ENCODE assay signal across 8 cellular contexts in genomic region chr22:41544671-41545476, GRCh38. TPM values are rescaled to one million over a fixed set of nuclear protein-coding genes. Genes with fewer than 3 reads are reported as not detected.
DNase-seq lines count a peak whose midpoint lies in the region; ATAC-seq and TF ChIP-seq lines count a peak whose summit lies in the region.

No MANE protein-coding gene starts in this region.

- no peak for ATAC-seq in stimulated activated naive CD8-positive, alpha-beta T cell treated with anti-CD3 and anti-CD28 coated beads, Interleukin-15, Interleukin-2, amounts not matched to agents 100 U/mL and 50 U/mL, for 24 hours
- no peak for ATAC-seq in activated naive CD4-positive, alpha-beta T cell treated with anti-CD3 and anti-CD28 coated beads, Interleukin-2, amount 50 U/mL, for 72 hours
- no peak for ATAC-seq in right lobe of liver

- H3K36me3 ChIP-seq in right lobe of liver (no peaks in the 10 kb centered on the region), vagina (no peaks in the 10 kb centered on the region)

- H3K4me1 Mint-ChIP-seq in stimulated activated naive CD8-positive, alpha-beta T cell treated with anti-CD3 and anti-CD28 coated beads, Interleukin-15, Interleukin-2, amounts not matched to agents 100 ng/mL and 50 ng/mL, for 24 hours (ENCODE audit: low read depth) = peaks cover 42% of the 10 kb centered on the region

- no peaks in the 10 kb centered on the region for H3K27me3 ChIP-seq in right lobe of liver
- H3K27me3 ChIP-seq in vagina = no peaks in the 10 kb centered on the region

- TF ChIP-seq CTCF in right lobe of liver (IDR thresholded peaks at IDR 0.05) = no peak
- no peak for TF ChIP-seq CTCF in vagina (IDR thresholded peaks at IDR 0.05)

- intact Hi-C loops in right lobe of liver (cut with DNase I) (loop anchor here (5.0 to 10.0 kb wide), 2 partner anchors 50 to 52 kb away; no protein-coding TSS in a partner anchor), vagina (cut with DNase I) (loop anchor here (5.0 kb wide), 1 partner anchor 42 kb away; the partner anchor contains the start of gene PMM1)

- 24% methylated on average over 16 of the region's 21 CpGs for WGBS in right lobe of liver (ENCODE audit: insufficient coverage, low coverage, low lambda C conversion rate, missing lambda C conversion rate)

- H3K27ac ChIP-seq in right lobe of liver = peak overlapping the region in 1 of 3 donors; percentile 34
- H3K27ac ChIP-seq in vagina = peak overlapping the region; percentile 36

- peak overlapping the region; percentile 88 for H3K27ac Mint-ChIP-seq in stimulated activated naive CD8-positive, alpha-beta T cell treated with anti-CD3 and anti-CD28 coated beads, Interleukin-15, Interleukin-2, amounts not matched to agents 100 ng/mL and 50 ng/mL, for 24 hours
- H3K27ac Mint-ChIP-seq in activated naive CD4-positive, alpha-beta T cell treated with anti-CD3 and anti-CD28 coated beads, Interleukin-2, amount 50 U/mL, for 72 hours = peak overlapping the region; percentile 88 to 96

- no peaks in the 10 kb centered on the region for H3K27me3 Mint-ChIP-seq in stimulated activated naive CD8-positive, alpha-beta T cell treated with anti-CD3 and anti-CD28 coated beads, Interleukin-15, Interleukin-2, amounts not matched to agents 100 ng/mL and 50 ng/mL, for 24 hours

- no peak for TF ChIP-seq POLR2A in right lobe of liver (IDR thresholded peaks at IDR 0.05)
- TF ChIP-seq POLR2A in vagina (IDR thresholded peaks at IDR 0.05) = no peak

- CTCF ChIA-PET in HEK293T (lab: Yijun Ruan, JAX) = interaction anchor here (0.6 kb wide), 1 partner anchor 54 kb away, joined by 7 read pairs; no protein-coding TSS in a partner anchor

- H3K4me1 ChIP-seq in right lobe of liver = peaks cover 0 to 33% (median 15%) of the 10 kb centered on the region in 4 donors
- H3K4me1 ChIP-seq in vagina = peaks cover 34% of the 10 kb centered on the region

- no peaks in the 10 kb centered on the region for H3K9me3 Mint-ChIP-seq in stimulated activated naive CD8-positive, alpha-beta T cell treated with anti-CD3 and anti-CD28 coated beads, Interleukin-15, Interleukin-2, amounts not matched to agents 100 ng/mL and 50 ng/mL, for 24 hours
- no peaks in the 10 kb centered on the region for H3K9me3 Mint-ChIP-seq in activated naive CD4-positive, alpha-beta T cell treated with anti-CD3 and anti-CD28 coated beads, Interleukin-2, amount 50 U/mL, for 72 hours

- H3K9me3 ChIP-seq in right lobe of liver (no peaks in the 10 kb centered on the region), vagina (no peaks in the 10 kb centered on the region)

- POLR2A ChIA-PET in HEK293T (lab: Yijun Ruan, JAX) = interaction anchor here (1.3 kb wide), 2 partner anchors 76 to 98 kb away, joined by 3 to 5 read pairs; partner anchors contain the start of genes DESI1, TOB2 and XRCC6

- H3K4me3 Mint-ChIP-seq in stimulated activated naive CD8-positive, alpha-beta T cell treated with anti-CD3 and anti-CD28 coated beads, Interleukin-15, Interleukin-2, amounts not matched to agents 100 ng/mL and 50 ng/mL, for 24 hours = peak overlapping the region; percentile 94

- H3K36me3 Mint-ChIP-seq in stimulated activated naive CD8-positive, alpha-beta T cell treated with anti-CD3 and anti-CD28 coated beads, Interleukin-15, Interleukin-2, amounts not matched to agents 100 ng/mL and 50 ng/mL, for 24 hours (ENCODE audit: low read depth) = peaks cover 23% of the 10 kb centered on the region
- H3K36me3 Mint-ChIP-seq in activated naive CD4-positive, alpha-beta T cell treated with anti-CD3 and anti-CD28 coated beads, Interleukin-2, amount 50 U/mL, for 72 hours = peaks cover 11 to 12% of the 10 kb centered on the region in 2 donors

- peak overlapping the region; percentile 72 to 88 (median 88) for H3K4me3 ChIP-seq in right lobe of liver
- H3K4me3 ChIP-seq in vagina = peak overlapping the region; percentile 67 to 69

- no peak for DNase-seq in stimulated activated naive CD8-positive, alpha-beta T cell treated with anti-CD3 and anti-CD28 coated beads, Interleukin-15, Interleukin-2, amounts not matched to agents 100 U/mL and 50 U/mL, for 24 hours
- DNase-seq in activated naive CD4-positive, alpha-beta T cell treated with anti-CD3 and anti-CD28 coated beads, Interleukin-2, amount 50 U/mL, for 72 hours (ENCODE audit: low spot score in 2 of 2) = no peak
- DNase-seq in right lobe of liver = no peak
- no peak for DNase-seq in vagina (ENCODE audit: extremely low spot score in 2 of 2)
- no peak for DNase-seq in SKM-1 (lab: John Stamatoyannopoulos, UW; ENCODE audit: unreplicated experiment)
- DNase-seq in SW 1271 (lab: John Stamatoyannopoulos, UW) = no peak
- DNase-seq in HEK293T (ENCODE audit: extremely low spot score) = no peak

TF ChIP-seq in HEK293T, 16 proteins besides CTCF, POLR2A, EP300 and RAD21:
- TF ChIP-seq CTBP1 (IDR thresholded peaks at IDR 0.05; ENCODE audit: borderline replicate concordance) (no peak), HDGF (IDR thresholded peaks at IDR 0.05; ENCODE audit: borderline replicate concordance) (no peak), BHLHE40 (IDR thresholded peaks at IDR 0.05; ENCODE audit: borderline replicate concordance) (no peak), FOXK2 (IDR thresholded peaks at IDR 0.05) (no peak), FOXA1 (IDR thresholded peaks at IDR 0.05) (no peak), FOXM1 (IDR thresholded peaks at IDR 0.05; ENCODE audit: borderline replicate concordance) (no peak), SUZ12 (IDR thresholded peaks at IDR 0.05) (no peak), ELF4 (IDR thresholded peaks at IDR 0.05) (no peak), TARDBP (IDR thresholded peaks at IDR 0.05) (no peak), ARNT (IDR thresholded peaks at IDR 0.05) (no peak)
- TF ChIP-seq, protein P1, sequence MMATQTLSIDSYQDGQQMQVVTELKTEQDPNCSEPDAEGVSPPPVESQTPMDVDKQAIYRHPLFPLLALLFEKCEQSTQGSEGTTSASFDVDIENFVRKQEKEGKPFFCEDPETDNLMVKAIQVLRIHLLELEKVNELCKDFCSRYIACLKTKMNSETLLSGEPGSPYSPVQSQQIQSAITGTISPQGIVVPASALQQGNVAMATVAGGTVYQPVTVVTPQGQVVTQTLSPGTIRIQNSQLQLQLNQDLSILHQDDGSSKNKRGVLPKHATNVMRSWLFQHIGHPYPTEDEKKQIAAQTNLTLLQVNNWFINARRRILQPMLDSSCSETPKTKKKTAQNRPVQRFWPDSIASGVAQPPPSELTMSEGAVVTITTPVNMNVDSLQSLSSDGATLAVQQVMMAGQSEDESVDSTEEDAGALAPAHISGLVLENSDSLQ (IDR thresholded peaks at IDR 0.05) = no peak

RNA-seq across cellular contexts. Expression of gene POLR3H, which starts 0.6 kb away (rescaled TPM):
- 10 to 100 TPM; 11.2 to 32.7 TPM for total RNA-seq in activated naive CD4-positive, alpha-beta T cell treated with anti-CD3 and anti-CD28 coated beads, Interleukin-2, amount 50 U/mL, for 72 hours
- 10 to 100 TPM in 5 of 6 experiments, 1 to 10 TPM in 1; 9.5 to 23.0 (median 18.0) TPM for total RNA-seq in right lobe of liver
- 21.4 TPM for total RNA-seq in vagina

RNA-seq across cellular contexts. Expression of gene CSDC2, which starts 15.9 kb away (rescaled TPM):
- total RNA-seq in activated naive CD4-positive, alpha-beta T cell treated with anti-CD3 and anti-CD28 coated beads, Interleukin-2, amount 50 U/mL, for 72 hours = not detected
- total RNA-seq in right lobe of liver (1 to 10 TPM in 1 of 6 experiments, under 1 TPM in 4, not detected in 1; 0.31 to 3.8 (median 0.37) TPM), vagina (29.7 TPM)

RNA-seq across cellular contexts. Expression of gene PMM1, which starts 44.8 kb away (rescaled TPM):
- total RNA-seq in activated naive CD4-positive, alpha-beta T cell treated with anti-CD3 and anti-CD28 coated beads, Interleukin-2, amount 50 U/mL, for 72 hours = 10 to 100 TPM; 43.4 to 49.9 TPM
- total RNA-seq in right lobe of liver (10 to 100 TPM; 21.6 to 45.1 (median 36.2) TPM), vagina (40.8 TPM)
